ENCODE assay signal across 11 cellular contexts in the genomic region with DNA sequence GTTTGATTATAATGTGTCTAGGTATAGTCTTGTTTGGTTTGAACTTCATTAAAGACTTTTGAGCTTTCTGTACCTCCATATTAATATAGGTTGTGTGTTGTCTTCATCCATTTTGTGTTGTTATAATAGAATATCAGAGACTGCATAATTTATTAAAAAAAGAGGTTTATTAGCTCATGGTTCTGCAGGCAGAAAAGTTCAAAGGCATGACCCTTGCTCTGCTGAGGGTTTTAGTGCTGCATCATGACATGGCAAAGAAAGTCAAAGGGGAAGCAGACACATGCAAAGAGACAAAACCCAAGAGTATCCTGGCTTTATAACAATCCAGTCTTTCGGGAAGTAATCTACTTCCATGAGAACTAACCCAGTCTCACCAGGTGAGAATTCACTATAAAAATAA.
"Had no signal": no experiment of that assay in that cellular context is flagged by ENCODE, and none has a peak within 500 bp of the region (broad histone marks: within the 10 kb centered on the region; RNA-seq: fewer than 3 reads in every experiment).

No MANE protein-coding gene starts in this region.

- H3K27ac Mint-ChIP-seq: GM23338, H9, HFFc6 had no signal

- H2AFZ ChIP-seq: GM23248, GM23338 had no signal

- H3K4me2 ChIP-seq: GM23338 had no signal

- DNase-seq: GM23248, GOT3, H7, H9, HCEC 1CT, HFFc6 had no signal

- H3K36me3 ChIP-seq: HAP-1 had no signal

- ATAC-seq: GM23338, HCT116 had no signal

- H3K9me3 ChIP-seq: HAP-1 had no signal

- H3K4me3 Mint-ChIP-seq: GM23338, H9, HFFc6 had no signal

- H3K4me3 ChIP-seq: GM23248, GM23338, HAP-1 had no signal

- FAIRE-seq: H1, H54 had no signal

- H3K9ac ChIP-seq: GM23248 had no signal

- H3K4me1 ChIP-seq: HAP-1 had no signal

- H3K4me1 Mint-ChIP-seq: GM23338, H9 had no signal

- H3K27ac ChIP-seq: GM23248 had no signal
